1 cellular context compared by ENCODE assay signal in the genomic region with DNA sequence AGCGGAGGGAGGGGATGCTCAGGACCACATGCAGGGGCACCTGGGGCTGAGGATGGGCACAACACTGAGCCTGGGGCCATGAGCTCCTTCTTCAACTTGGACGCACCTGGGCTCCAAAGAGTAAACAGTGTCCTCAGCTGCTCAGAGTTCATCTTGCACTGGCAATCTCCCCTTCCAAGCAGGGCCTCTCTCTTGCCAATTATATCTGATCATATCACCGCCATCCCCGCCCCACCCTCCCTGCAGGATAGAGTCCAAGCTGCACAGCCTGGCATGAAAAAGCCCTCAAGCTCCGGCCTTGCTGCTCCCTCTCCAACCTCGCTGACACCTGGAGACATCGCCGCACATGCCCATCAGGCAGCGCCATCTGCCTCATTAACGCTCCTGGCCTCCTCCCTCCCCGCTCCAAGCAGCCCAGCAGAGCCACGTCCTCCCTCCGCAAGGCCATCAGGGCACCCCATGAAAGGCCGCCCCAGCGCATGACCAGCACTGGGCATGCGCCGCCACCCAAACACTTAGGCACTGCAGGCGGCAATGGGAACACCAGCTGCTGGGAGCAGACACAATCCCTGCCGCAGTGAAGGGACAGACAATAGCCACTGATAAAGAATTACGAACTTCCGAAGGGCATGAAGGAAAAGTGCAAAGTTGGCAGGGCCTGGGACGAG.
TF ChIP-seq lines count a peak whose summit lies in the region.

No MANE protein-coding gene starts in this region.

TF ChIP-seq in H1, 55 proteins besides CTCF, POLR2A, EP300 and RAD21 (continued from another document):
- TF ChIP-seq PHF8 (conservative IDR thresholded peaks at IDR 0.05; ENCODE audit: low read depth, low read length): no peak
- TF ChIP-seq RBBP5 (IDR thresholded peaks at IDR 0.05; ENCODE audit: borderline replicate concordance, low read depth, low read length): no peak
- TF ChIP-seq SIN3A (conservative IDR thresholded peaks at IDR 0.05 in 1 of 2, IDR thresholded peaks at IDR 0.05 in 1 of 2; ENCODE audit: low read depth in 1 of 2, low read length in 2 of 2): no peak
- no peak for TF ChIP-seq CHD2 (IDR thresholded peaks at IDR 0.05; ENCODE audit: low read length)
- TF ChIP-seq TAF1 (IDR thresholded peaks at IDR 0.05; ENCODE audit: low read depth, low read length): no peak
TF ChIP-seq in H1: peak in this region for 0.
